In the genomic region with DNA sequence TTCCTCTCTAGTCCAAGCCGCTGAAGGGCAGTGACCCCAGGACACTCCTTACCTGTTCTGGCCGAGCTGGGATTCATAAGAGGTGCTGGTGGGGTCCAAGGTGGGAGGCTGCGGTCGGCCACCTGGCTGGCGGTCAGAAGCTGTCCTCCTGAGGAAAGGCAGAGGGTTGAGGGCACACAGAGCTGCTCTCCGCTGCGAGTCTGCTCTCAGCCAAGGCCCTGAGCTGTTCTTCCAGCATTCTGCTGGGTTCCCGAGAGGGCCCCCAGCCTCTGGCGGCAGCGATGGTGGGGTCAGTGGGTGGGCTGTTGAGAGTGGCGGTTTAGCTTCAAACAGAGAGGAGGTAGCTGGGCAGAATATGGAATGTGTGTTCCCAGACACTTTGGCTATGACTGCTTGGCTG, we compare ENCODE assay signal across 32 cellular contexts. TPM values are rescaled to one million over a fixed set of nuclear protein-coding genes. Genes with fewer than 3 reads are reported as not detected.
"Had no signal": no experiment of that assay in that cellular context is flagged by ENCODE, and none has a peak within 500 bp of the region (broad histone marks: within the 10 kb centered on the region; RNA-seq: fewer than 3 reads in every experiment).

No MANE protein-coding gene starts in this region.

- DNase-seq: activated CD4-positive, alpha-beta T cell treated with anti-CD3 and anti-CD28 coated beads for 4 hours; activated CD4-positive, alpha-beta T cell treated with anti-CD3 and anti-CD28 coated beads, Interleukin-2, amount 50 U/mL, for 48 hours; activated naive CD4-positive, alpha-beta T cell treated with Interleukin-2 at 50 U/mL for 16 hours; activated T-cell treated with anti-CD3 and anti-CD28 coated beads, Interleukin-2, amount 50 U/mL, for 72 hours; anterior cingulate cortex; effector memory CD4-positive, alpha-beta T cell; hypothalamus; immature natural killer cell; left lung; SK-N-SH; stimulated activated CD4-positive, alpha-beta T cell treated with anti-CD3 and anti-CD28 coated beads, Interleukin-12 subunit alpha, Interleukin-12 subunit beta, amount 100 ng/mL, for 4 hours; stimulated activated CD4-positive, alpha-beta T cell treated with anti-CD3 and anti-CD28 coated beads, Interleukin-4, amount 100 ng/mL, for 1 hour; stimulated activated naive CD8-positive, alpha-beta T cell treated with anti-CD3 and anti-CD28 coated beads, Interleukin-15, Interleukin-2, amounts not matched to agents 100 U/mL and 50 U/mL, for 24 hours; SW 1271; T-helper 9 cell; testis had no signal

- H3K9ac ChIP-seq: SK-N-SH had no signal

- H3K4me2 ChIP-seq: SK-N-SH had no signal

- H3K27me3 ChIP-seq: gastroesophageal sphincter, left lung, testis had no signal

- H3K4me1 Mint-ChIP-seq: immature natural killer cell had no signal

- H3K4me3 ChIP-seq: gastroesophageal sphincter, left lung, lung, skin epidermis, testis had no signal

- H3K27ac ChIP-seq: gastroesophageal sphincter, left lung, skin epidermis, testis, VCaP had no signal

- H3K36me3 ChIP-seq: gastroesophageal sphincter, left lung had no signal

- H3K36me3 Mint-ChIP-seq: activated naive CD8-positive, alpha-beta T cell had no signal

- H3K27ac Mint-ChIP-seq: activated naive CD8-positive, alpha-beta T cell; activated T-cell treated with anti-CD3 and anti-CD28 coated beads, Interleukin-2, amount 50 U/mL, for 72 hours; progenitor cell of endocrine pancreas; T-helper 1 cell treated with Interleukin-12 subunit alpha and Interleukin-12 subunit beta and Interleukin-4 antibody, amounts not matched to agents 30 μg/mL and 1 μg/mL, for 36 hours had no signal

- H3K9me3 Mint-ChIP-seq: activated T-cell treated with anti-CD3 and anti-CD28 coated beads, Interleukin-2, amount 50 U/mL, for 72 hours; immature natural killer cell; T-helper 1 cell treated with Interleukin-12 subunit alpha and Interleukin-12 subunit beta and Interleukin-4 antibody, amounts not matched to agents 30 μg/mL and 1 μg/mL, for 36 hours had no signal

- H3K4me3 Mint-ChIP-seq: activated naive CD8-positive, alpha-beta T cell; activated T-cell treated with anti-CD3 and anti-CD28 coated beads, Interleukin-2, amount 50 U/mL, for 72 hours; immature natural killer cell; T-helper 1 cell treated with Interleukin-12 subunit alpha and Interleukin-12 subunit beta and Interleukin-4 antibody, amounts not matched to agents 30 μg/mL and 1 μg/mL, for 36 hours had no signal

- H3K27me3 Mint-ChIP-seq: activated naive CD8-positive, alpha-beta T cell had no signal

- H3K9me3 ChIP-seq: gastroesophageal sphincter, left lung, SK-N-SH, testis had no signal

RNA-seq across cellular contexts. Expression of a gene that starts 3.8 kb away (rescaled TPM):
- total RNA-seq: activated CD8-positive, alpha-beta memory T cell treated with anti-CD3 and anti-CD28 coated beads for 36 hours; activated T-cell treated with anti-CD3 and anti-CD28 coated beads, Interleukin-2, amount 50 U/mL, for 72 hours; dermis microvascular lymphatic vessel endothelial cell; endothelial cell of umbilical vein; fibroblast of lung; fibroblast of villous mesenchyme; kidney epithelial cell; mucosa of gallbladder; progenitor cell of endocrine pancreas; renal cortical epithelial cell had no signal
- polyA plus RNA-seq: endothelial cell of umbilical vein, fibroblast of lung, immature natural killer cell, neural cell, SK-N-SH had no signal
